In genomic region chr7:96202102-96202501, GRCh38 we compare ENCODE assay signal across 33 cellular contexts.
"Had no signal": no experiment of that assay in that cellular context is flagged by ENCODE, and none has a peak within 500 bp of the region (broad histone marks: within the 10 kb centered on the region; RNA-seq: fewer than 3 reads in every experiment).

No MANE protein-coding gene starts in this region.

- FAIRE-seq: astrocyte, bronchial epithelial cell had no signal

- ATAC-seq: activated naive CD4-positive, alpha-beta T cell treated with anti-CD3 and anti-CD28 coated beads, Interleukin-2, amount 50 U/mL, for 72 hours; activated naive CD8-positive, alpha-beta T cell treated with anti-CD3 and anti-CD28 coated beads, Interleukin-2, amount 50 U/mL, for 24 hours; activated T-cell treated with anti-CD3 and anti-CD28 coated beads, Interleukin-2, amount 50 U/mL, for 4 hours; activated T-cell treated with anti-CD3 and anti-CD28 coated beads, Interleukin-2, amount 50 U/mL, for 72 hours; activated T-helper 17 cell treated with anti-CD3 and anti-CD28 coated beads, Interleukin-2, amount 50 U/mL, for 72 hours; body of pancreas had no signal

- H3K36me3 ChIP-seq: adrenal gland, brain microvascular endothelial cell, breast epithelium, cardiac muscle cell had no signal

- H3K4me1 ChIP-seq: adrenal gland, body of pancreas, breast epithelium had no signal

- DNase-seq: activated effector memory CD4-positive, alpha-beta T cell treated with anti-CD3 and anti-CD28 coated beads, Interleukin-2, amount 50 U/mL, for 16 hours; activated effector memory CD4-positive, alpha-beta T cell treated with Interleukin-2 at 50 U/mL for 16 hours; activated gamma-delta T cell; activated gamma-delta T cell treated with Interleukin-2 at 50 U/mL for 16 hours; activated naive CD4-positive, alpha-beta T cell; activated naive CD4-positive, alpha-beta T cell treated with anti-CD3 and anti-CD28 coated beads for 36 hours; activated naive CD4-positive, alpha-beta T cell treated with anti-CD3 and anti-CD28 coated beads, Interleukin-2, amount 10 ng/mL, durations not matched to agents 7 days and 5 days; activated naive CD4-positive, alpha-beta T cell treated with anti-CD3 and anti-CD28 coated beads, Interleukin-2, amount 50 U/mL, for 16 hours; activated naive CD4-positive, alpha-beta T cell treated with Interleukin-2 at 50 U/mL for 16 hours; activated naive CD8-positive, alpha-beta T cell treated with anti-CD3 and anti-CD28 coated beads for 36 hours; activated naive CD8-positive, alpha-beta T cell treated with anti-CD3 and anti-CD28 coated beads, Interleukin-2, amount 10 ng/mL, durations not matched to agents 7 days and 5 days; activated naive CD8-positive, alpha-beta T cell treated with anti-CD3 and anti-CD28 coated beads, Interleukin-2, amount 50 U/mL, for 24 hours; activated T-cell treated with anti-CD3 and anti-CD28 coated beads, Interleukin-2, amount 50 U/mL, for 24 hours; activated T-cell treated with anti-CD3 and anti-CD28 coated beads, Interleukin-2, amount 50 U/mL, for 4 hours; activated T-cell treated with anti-CD3 and anti-CD28 coated beads, Interleukin-2, amount 50 U/mL, for 48 hours; activated T-cell treated with anti-CD3 and anti-CD28 coated beads, Interleukin-2, amount 50 U/mL, for 72 hours; adrenal gland; amniotic stem cell; amygdala; anterior cingulate cortex; aorta; body of pancreas; brain microvascular endothelial cell; caudate nucleus; central memory CD4-positive, alpha-beta T cell; cerebellar nuclear complex had no signal

- H3K9me3 ChIP-seq: adrenal gland, ascending aorta, body of pancreas, breast epithelium had no signal

- H3K27ac ChIP-seq: adrenal gland, ascending aorta, body of pancreas, brain microvascular endothelial cell, breast epithelium, cardiac muscle cell had no signal

- H3K4me3 ChIP-seq: adrenal gland, ascending aorta, body of pancreas, breast epithelium, cardiac muscle cell had no signal

- H3K27me3 ChIP-seq: adrenal gland, ascending aorta, body of pancreas, brain microvascular endothelial cell, breast epithelium, cardiac muscle cell had no signal
